Comparison of ENCODE assay signal across 8 cellular contexts in genomic region chr13:56347014-56347413, GRCh38.
"Had no signal": no experiment of that assay in that cellular context is flagged by ENCODE, and none has a peak within 500 bp of the region (broad histone marks: within the 10 kb centered on the region; RNA-seq: fewer than 3 reads in every experiment).

No MANE protein-coding gene starts in this region.

- H3K9ac ChIP-seq: KMS-11 had no signal

- H3K27ac Mint-ChIP-seq: IgD-negative memory B cell had no signal

- DNase-seq: IMR-90, KBM-7, KG1 had no signal

- H3K27me3 Mint-ChIP-seq: IgD-negative memory B cell had no signal

- FAIRE-seq: HTR-8/SVneo, K562 had no signal

- H3K36me3 Mint-ChIP-seq: IgD-negative memory B cell had no signal

- H3K4me3 Mint-ChIP-seq: IgD-negative memory B cell had no signal

- H3K4me3 ChIP-seq: K562 had no signal

- H3K27ac ChIP-seq: HL-60, KMS-11 had no signal

- H3K4me2 ChIP-seq: KMS-11 had no signal

- ATAC-seq: K562 had no signal

- H3K4me1 Mint-ChIP-seq: IgD-negative memory B cell had no signal
